16 cellular contexts compared by ENCODE assay signal in the genomic region with DNA sequence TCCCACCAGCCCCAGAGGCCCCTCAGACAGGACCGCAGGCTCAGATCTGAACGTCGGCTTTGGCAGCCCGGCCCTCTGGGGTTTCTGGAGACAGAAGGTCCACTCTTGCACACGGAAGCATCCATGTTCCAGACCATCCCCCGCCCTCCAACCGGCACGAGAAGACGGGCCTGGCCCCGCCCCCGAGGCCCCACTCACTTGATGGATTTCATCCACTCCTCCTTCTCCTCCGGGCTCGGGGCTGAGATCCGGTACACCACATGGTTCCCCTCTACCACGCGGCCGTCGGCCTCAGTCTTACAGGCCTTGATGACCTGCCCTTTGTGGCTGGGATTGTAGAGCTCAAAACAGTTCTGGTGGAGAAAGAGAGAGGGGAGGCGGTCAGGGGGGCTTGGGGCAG.
DNase-seq lines count a peak whose midpoint lies in the region; ATAC-seq and TF ChIP-seq lines count a peak whose summit lies in the region.
"Had no signal": no experiment of that assay in that cellular context is flagged by ENCODE, and none has a peak within 500 bp of the region (broad histone marks: within the 10 kb centered on the region; RNA-seq: fewer than 3 reads in every experiment).

No MANE protein-coding gene starts in this region.

- ATAC-seq in activated naive CD8-positive, alpha-beta T cell treated with anti-CD3 and anti-CD28 coated beads, Interleukin-2, amount 10 ng/mL, durations not matched to agents 7 days and 5 days (ENCODE audit: low read depth), result no peak
- ATAC-seq in WTC11, result no peak
- no peak for ATAC-seq in stimulated activated effector memory CD8-positive, alpha-beta T cell treated with anti-CD3 and anti-CD28 coated beads, Interleukin-12 subunit alpha, Interleukin-12 subunit beta, amount 100 ng/mL, for 72 hours
- ATAC-seq: CD8-positive, alpha-beta T cell had no signal

- no peak overlapping the region for H3K4me3 ChIP-seq in Caco-2 (ENCODE audit: low read depth, low read length)

- intact Hi-C loops in Caco-2 (cut with micrococcal nuclease; ENCODE audit: unreplicated experiment), result no loop called here

- H3K36me3 Mint-ChIP-seq in activated naive CD8-positive, alpha-beta T cell treated with anti-CD3 and anti-CD28 coated beads, Interleukin-2, amount 10 ng/mL, durations not matched to agents 7 days and 5 days, result peaks cover 8% of the 10 kb centered on the region
- no peaks in the 10 kb centered on the region for H3K36me3 Mint-ChIP-seq in activated naive CD8-positive, alpha-beta T cell treated with anti-CD3 and anti-CD28 coated beads for 36 hours
- peaks cover 22% of the 10 kb centered on the region for H3K36me3 Mint-ChIP-seq in WTC11
- H3K36me3 Mint-ChIP-seq in mesothelial cell of epicardium, result peaks cover 9% of the 10 kb centered on the region
- H3K36me3 Mint-ChIP-seq in stimulated activated effector memory CD8-positive, alpha-beta T cell treated with anti-CD3 and anti-CD28 coated beads, Interleukin-12 subunit alpha, Interleukin-12 subunit beta, amount 100 ng/mL, for 72 hours, result peaks cover 19% of the 10 kb centered on the region
- peaks cover 60% of the 10 kb centered on the region for H3K36me3 Mint-ChIP-seq in Caco-2 (ENCODE audit: insufficient read depth, unreplicated experiment)

- peak overlapping the region; percentile 51 for H3K27ac Mint-ChIP-seq in activated naive CD8-positive, alpha-beta T cell treated with anti-CD3 and anti-CD28 coated beads, Interleukin-2, amount 10 ng/mL, durations not matched to agents 7 days and 5 days
- no peak overlapping the region for H3K27ac Mint-ChIP-seq in activated naive CD8-positive, alpha-beta T cell treated with anti-CD3 and anti-CD28 coated beads for 36 hours
- H3K27ac Mint-ChIP-seq in WTC11 (peak overlapping the region; percentile 40; the same call in 1 of the 2 replicates), mesothelial cell of epicardium (peak overlapping the region; percentile 8), Caco-2 (ENCODE audit: unreplicated experiment) (no peak overlapping the region)
- peak overlapping the region; percentile 20 for H3K27ac Mint-ChIP-seq in stimulated activated effector memory CD8-positive, alpha-beta T cell treated with anti-CD3 and anti-CD28 coated beads, Interleukin-12 subunit alpha, Interleukin-12 subunit beta, amount 100 ng/mL, for 72 hours
- H3K27ac Mint-ChIP-seq: B cell; CD8-positive, alpha-beta T cell had no signal

- no peaks in the 10 kb centered on the region for H3K27me3 ChIP-seq in Caco-2 (replicated peaks; ENCODE audit: control insufficient read depth, insufficient read depth, low read length)

- POLR2A ChIA-PET in activated naive CD8-positive, alpha-beta T cell treated with anti-CD3 and anti-CD28 coated beads, Interleukin-2, amount 10 ng/mL, durations not matched to agents 7 days and 5 days (lab: Charles Lee), result no interaction called here
- POLR2A ChIA-PET in WTC11 (lab: Charles Lee) (interaction anchor here (0.5 kb wide), 1 partner anchor 31 kb away, joined by 4 read pairs; no protein-coding TSS in a partner anchor), Caco-2 (lab: Charles Lee) (no interaction called here)

- BruUV-seq in Caco-2 (replicated peaks; lab: Mats Ljungman, UMichigan), result no TSS peak

- no peaks in the 10 kb centered on the region for H3K27me3 Mint-ChIP-seq in activated naive CD8-positive, alpha-beta T cell treated with anti-CD3 and anti-CD28 coated beads, Interleukin-2, amount 10 ng/mL, durations not matched to agents 7 days and 5 days
- H3K27me3 Mint-ChIP-seq in activated naive CD8-positive, alpha-beta T cell treated with anti-CD3 and anti-CD28 coated beads for 36 hours, result no peaks in the 10 kb centered on the region
- H3K27me3 Mint-ChIP-seq in WTC11 (ENCODE audit: low read depth) (no peaks in the 10 kb centered on the region), mesothelial cell of epicardium (ENCODE audit: low read depth) (no peaks in the 10 kb centered on the region), Caco-2 (ENCODE audit: insufficient read depth, unreplicated experiment) (no peaks in the 10 kb centered on the region)
- H3K27me3 Mint-ChIP-seq: B cell had no signal

- H3K4me3 Mint-ChIP-seq in activated naive CD8-positive, alpha-beta T cell treated with anti-CD3 and anti-CD28 coated beads, Interleukin-2, amount 10 ng/mL, durations not matched to agents 7 days and 5 days, result no peak overlapping the region
- H3K4me3 Mint-ChIP-seq in activated naive CD8-positive, alpha-beta T cell treated with anti-CD3 and anti-CD28 coated beads for 36 hours, result no peak overlapping the region
- H3K4me3 Mint-ChIP-seq in WTC11 (no peak overlapping the region), mesothelial cell of epicardium (no peak overlapping the region), Caco-2 (ENCODE audit: unreplicated experiment) (no peak overlapping the region)
- H3K4me3 Mint-ChIP-seq in stimulated activated effector memory CD8-positive, alpha-beta T cell treated with anti-CD3 and anti-CD28 coated beads, Interleukin-12 subunit alpha, Interleukin-12 subunit beta, amount 100 ng/mL, for 72 hours, result no peak overlapping the region
- H3K4me3 Mint-ChIP-seq: B cell; CD8-positive, alpha-beta T cell had no signal

- H3K36me3 ChIP-seq in Caco-2 (ENCODE audit: control insufficient read depth, insufficient read depth, low read length), result no peaks in the 10 kb centered on the region

- CTCF ChIA-PET in WTC11 (lab: Charles Lee) (interaction anchor here (0.6 to 1.2 kb wide), 7 partner anchors 18 to 153 kb away, joined by 3 to 5 read pairs (median 4); no protein-coding TSS in a partner anchor), Caco-2 (lab: Charles Lee) (interaction anchor here (0.6 to 1.0 kb wide), 3 partner anchors 7 to 707 kb away, joined by 3 to 7 read pairs (median 3); no protein-coding TSS in a partner anchor)

- no peaks in the 10 kb centered on the region for H3K9me3 Mint-ChIP-seq in activated naive CD8-positive, alpha-beta T cell treated with anti-CD3 and anti-CD28 coated beads, Interleukin-2, amount 10 ng/mL, durations not matched to agents 7 days and 5 days
- H3K9me3 Mint-ChIP-seq in activated naive CD8-positive, alpha-beta T cell treated with anti-CD3 and anti-CD28 coated beads for 36 hours, result no peaks in the 10 kb centered on the region
- H3K9me3 Mint-ChIP-seq in WTC11 (no peaks in the 10 kb centered on the region), mesothelial cell of epicardium (no peaks in the 10 kb centered on the region), Caco-2 (ENCODE audit: unreplicated experiment) (no peaks in the 10 kb centered on the region)
- H3K9me3 Mint-ChIP-seq in stimulated activated effector memory CD8-positive, alpha-beta T cell treated with anti-CD3 and anti-CD28 coated beads, Interleukin-12 subunit alpha, Interleukin-12 subunit beta, amount 100 ng/mL, for 72 hours, result no peaks in the 10 kb centered on the region
- H3K9me3 Mint-ChIP-seq: CD8-positive, alpha-beta T cell had no signal

- H3K4me1 ChIP-seq in Caco-2, result no peaks in the 10 kb centered on the region

- peaks cover 13% of the 10 kb centered on the region for H3K4me1 Mint-ChIP-seq in activated naive CD8-positive, alpha-beta T cell treated with anti-CD3 and anti-CD28 coated beads, Interleukin-2, amount 10 ng/mL, durations not matched to agents 7 days and 5 days
- H3K4me1 Mint-ChIP-seq in activated naive CD8-positive, alpha-beta T cell treated with anti-CD3 and anti-CD28 coated beads for 36 hours, result no peaks in the 10 kb centered on the region
- H3K4me1 Mint-ChIP-seq in WTC11 (peaks cover 13% of the 10 kb centered on the region), mesothelial cell of epicardium (peaks cover 31% of the 10 kb centered on the region), Caco-2 (ENCODE audit: low read depth, unreplicated experiment) (no peaks in the 10 kb centered on the region)
- peaks cover 5% of the 10 kb centered on the region for H3K4me1 Mint-ChIP-seq in stimulated activated effector memory CD8-positive, alpha-beta T cell treated with anti-CD3 and anti-CD28 coated beads, Interleukin-12 subunit alpha, Interleukin-12 subunit beta, amount 100 ng/mL, for 72 hours

- TF ChIP-seq CTCF in WTC11 (IDR thresholded peaks at IDR 0.05), result no peak
- no peak for TF ChIP-seq CTCF in mesothelial cell of epicardium (IDR thresholded peaks at IDR 0.05; ENCODE audit: unreplicated experiment)
- no peak for TF ChIP-seq CTCF in Caco-2 (IDR thresholded peaks at IDR 0.05; ENCODE audit: insufficient read depth in 1 of 2, low read depth in 1 of 2, low read length in 1 of 2, severe bottlenecking in 1 of 2, unreplicated experiment in 1 of 2)

- no peak for DNase-seq in activated naive CD8-positive, alpha-beta T cell treated with anti-CD3 and anti-CD28 coated beads, Interleukin-2, amount 10 ng/mL, durations not matched to agents 7 days and 5 days
- DNase-seq in activated naive CD8-positive, alpha-beta T cell treated with anti-CD3 and anti-CD28 coated beads for 36 hours, result no peak
- DNase-seq in WTC11 (ENCODE audit: low spot score) (no peak), mesothelial cell of epicardium (ENCODE audit: low spot score in 2 of 2, unreplicated experiment in 2 of 2) (no peak), midbrain (lab: John Stamatoyannopoulos, UW) (no peak), Caco-2 (no peak), activated gamma-delta T cell (lab: John Stamatoyannopoulos, UW) (no peak)
- no peak for DNase-seq in stimulated activated effector memory CD8-positive, alpha-beta T cell treated with anti-CD3 and anti-CD28 coated beads, Interleukin-12 subunit alpha, Interleukin-12 subunit beta, amount 100 ng/mL, for 72 hours (ENCODE audit: low spot score in 2 of 2)
- DNase-seq: CD8-positive, alpha-beta T cell; DMS79 treated with DMSO at 0.1 percent for 48 hours; GOT3; KG1; NCI-H1417 treated with DMSO at 0.1 percent for 48 hours; NCI-H2029; NCI-H82 had no signal

- H3K9me3 ChIP-seq in Caco-2, result no peaks in the 10 kb centered on the region

TF ChIP-seq in WTC11, 78 proteins besides CTCF, POLR2A, EP300 and RAD21 (continues in another document):
- TF ChIP-seq, protein P1, sequence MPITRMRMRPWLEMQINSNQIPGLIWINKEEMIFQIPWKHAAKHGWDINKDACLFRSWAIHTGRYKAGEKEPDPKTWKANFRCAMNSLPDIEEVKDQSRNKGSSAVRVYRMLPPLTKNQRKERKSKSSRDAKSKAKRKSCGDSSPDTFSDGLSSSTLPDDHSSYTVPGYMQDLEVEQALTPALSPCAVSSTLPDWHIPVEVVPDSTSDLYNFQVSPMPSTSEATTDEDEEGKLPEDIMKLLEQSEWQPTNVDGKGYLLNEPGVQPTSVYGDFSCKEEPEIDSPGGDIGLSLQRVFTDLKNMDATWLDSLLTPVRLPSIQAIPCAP (CRISPR knock-in tag; IDR thresholded peaks at IDR 0.05), result no peak
- TF ChIP-seq SMAD3 (CRISPR knock-in tag; IDR thresholded peaks at IDR 0.05; ENCODE audit: borderline replicate concordance), result no peak
- no peak for TF ChIP-seq NFYB (CRISPR knock-in tag; conservative IDR thresholded peaks at IDR 0.05; ENCODE audit: low read depth)
- TF ChIP-seq RORB (CRISPR knock-in tag; IDR thresholded peaks at IDR 0.05), result no peak

Comparison
In these comparisons a context has a peak if more than half of its experiments do, and no peak if none do; other contexts are left out.
1. H3K27ac Mint-ChIP-seq: peak in activated naive CD8-positive, alpha-beta T cell treated with anti-CD3 and anti-CD28 coated beads, Interleukin-2, amount 10 ng/mL, durations not matched to agents 7 days and 5 days (single experiment), WTC11 (single experiment), mesothelial cell of epicardium (single experiment) and stimulated activated effector memory CD8-positive, alpha-beta T cell treated with anti-CD3 and anti-CD28 coated beads, Interleukin-12 subunit alpha, Interleukin-12 subunit beta, amount 100 ng/mL, for 72 hours (single experiment); none in activated naive CD8-positive, alpha-beta T cell treated with anti-CD3 and anti-CD28 coated beads for 36 hours (single experiment) and Caco-2 (single experiment).